ENCODE assay signal across 18 cellular contexts in the genomic region with DNA sequence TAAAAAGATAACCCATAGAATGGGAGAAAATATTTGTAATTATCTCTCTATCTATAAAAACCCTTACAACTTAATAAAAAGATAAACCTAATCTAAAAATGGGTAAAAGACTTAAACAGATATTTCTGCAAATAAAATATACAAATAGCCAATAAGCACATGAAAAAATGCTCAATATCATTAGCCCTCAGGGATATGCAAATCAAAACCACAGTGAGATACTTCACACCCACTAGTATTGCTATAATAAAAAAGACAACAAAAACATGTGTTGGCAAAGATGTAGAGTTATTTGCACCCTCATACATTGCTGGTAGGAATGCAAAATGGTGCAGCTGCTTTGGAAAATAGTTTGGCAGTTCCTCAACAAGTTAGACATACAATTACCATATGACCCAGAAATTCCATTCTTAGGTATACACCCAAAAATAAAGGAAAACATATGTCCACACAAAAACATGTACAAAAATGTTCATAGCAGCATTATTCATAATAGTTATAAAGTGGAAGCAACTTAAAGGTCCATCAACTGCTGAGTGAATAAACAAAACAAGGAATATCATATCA. TPM values are rescaled to one million over a fixed set of nuclear protein-coding genes. Genes with fewer than 3 reads are reported as not detected.
DNase-seq lines count a peak whose midpoint lies in the region; ATAC-seq and TF ChIP-seq lines count a peak whose summit lies in the region.
"Had no signal": no experiment of that assay in that cellular context is flagged by ENCODE, and none has a peak within 500 bp of the region (broad histone marks: within the 10 kb centered on the region; RNA-seq: fewer than 3 reads in every experiment).

No MANE protein-coding gene starts in this region.

- no peak for TF ChIP-seq CTCF in KMS-11 (conservative IDR thresholded peaks at IDR 0.05; ENCODE audit: low read depth, low read length)
- TF ChIP-seq CTCF in fibroblast of lung (conservative IDR thresholded peaks at IDR 0.05 in 1 of 2, IDR thresholded peaks at IDR 0.05 in 1 of 2; ENCODE audit: low read depth in 1 of 2, low read length in 2 of 2): no peak
- no peak for TF ChIP-seq CTCF in ovary (IDR thresholded peaks at IDR 0.05)

- DNase-seq in activated naive CD8-positive, alpha-beta T cell treated with anti-CD3 and anti-CD28 coated beads for 36 hours: no peak
- DNase-seq in activated naive CD8-positive, alpha-beta T cell treated with anti-CD3 and anti-CD28 coated beads, Interleukin-2, amount 50 U/mL, for 24 hours: no peak
- peak; percentile 25 to 29 for DNase-seq in fibroblast of lung (ENCODE audit: low read depth in 2 of 2)
- no peak for DNase-seq in HuH-7 (ENCODE audit: low spot score)
- no peak for DNase-seq in cerebellar cortex (ENCODE audit: low spot score)
- DNase-seq in ovary: no peak
- DNase-seq: aorta; C1 segment of cervical spinal cord; DMS153; naive thymus-derived CD8-positive, alpha-beta T cell; NCI-H1436 treated with DMSO at 0.1 percent for 48 hours; SHP77; stimulated activated CD4-positive, alpha-beta T cell treated with anti-CD3 and anti-CD28 coated beads, Interleukin-4, amount 100 ng/mL, for 1 hour had no signal

- H3K4me1 ChIP-seq in KMS-11 (ENCODE audit: low read depth, poor library complexity, severe bottlenecking) (peaks cover 43% of the 10 kb centered on the region), fibroblast of lung (ENCODE audit: control insufficient read depth, extremely low read depth, insufficient read depth, low read length) (peaks cover 5% of the 10 kb centered on the region), ovary (ENCODE audit: insufficient read depth) (no peaks in the 10 kb centered on the region)
- H3K4me1 ChIP-seq: gastroesophageal sphincter had no signal

- H3K36me3 ChIP-seq in KMS-11 (ENCODE audit: insufficient read depth) (no peaks in the 10 kb centered on the region), fibroblast of lung (ENCODE audit: control insufficient read depth, insufficient read depth, low read length) (no peaks in the 10 kb centered on the region), ovary (no peaks in the 10 kb centered on the region)

- H3K27ac ChIP-seq in KMS-11 (peak overlapping the region; percentile 61), fibroblast of lung (ENCODE audit: insufficient read depth, low read length) (no peak overlapping the region), ovary (no peak overlapping the region)
- H3K27ac ChIP-seq: gastroesophageal sphincter had no signal

- ATAC-seq in activated naive CD8-positive, alpha-beta T cell treated with anti-CD3 and anti-CD28 coated beads, Interleukin-2, amount 50 U/mL, for 24 hours: no peak
- ATAC-seq in GM19463 (IDR thresholded peaks at IDR 0.05; ENCODE audit: unreplicated experiment): no peak
- ATAC-seq: gastroesophageal sphincter; naive thymus-derived CD8-positive, alpha-beta T cell had no signal

- peaks cover 70% of the 10 kb centered on the region for H3K36me3 Mint-ChIP-seq in activated naive CD8-positive, alpha-beta T cell treated with anti-CD3 and anti-CD28 coated beads for 36 hours
- H3K36me3 Mint-ChIP-seq in activated naive CD8-positive, alpha-beta T cell treated with anti-CD3 and anti-CD28 coated beads, Interleukin-2, amount 50 U/mL, for 24 hours (ENCODE audit: low read depth): peaks cover 64% of the 10 kb centered on the region

- H2AFZ ChIP-seq in KMS-11 (ENCODE audit: low read depth) (no peak overlapping the region), fibroblast of lung (ENCODE audit: low read length) (no peak overlapping the region)

- no peak overlapping the region for H3K4me3 Mint-ChIP-seq in activated naive CD8-positive, alpha-beta T cell treated with anti-CD3 and anti-CD28 coated beads for 36 hours
- H3K4me3 Mint-ChIP-seq in activated naive CD8-positive, alpha-beta T cell treated with anti-CD3 and anti-CD28 coated beads, Interleukin-2, amount 50 U/mL, for 24 hours: no peak overlapping the region
- H3K4me3 Mint-ChIP-seq: memory B cell; naive thymus-derived CD8-positive, alpha-beta T cell had no signal

- TF ChIP-seq POLR2A in ovary (IDR thresholded peaks at IDR 0.05): no peak

- H3K27me3 ChIP-seq in KMS-11 (ENCODE audit: insufficient read depth, low read depth): no peaks in the 10 kb centered on the region
- H3K27me3 ChIP-seq in fibroblast of lung (ENCODE audit: control insufficient read depth, insufficient read depth, low read length): no peaks in the 10 kb centered on the region
- no peaks in the 10 kb centered on the region for H3K27me3 ChIP-seq in ovary
- H3K27me3 ChIP-seq: gastroesophageal sphincter had no signal

- no peaks in the 10 kb centered on the region for H3K27me3 Mint-ChIP-seq in activated naive CD8-positive, alpha-beta T cell treated with anti-CD3 and anti-CD28 coated beads for 36 hours
- H3K27me3 Mint-ChIP-seq in activated naive CD8-positive, alpha-beta T cell treated with anti-CD3 and anti-CD28 coated beads, Interleukin-2, amount 50 U/mL, for 24 hours: no peaks in the 10 kb centered on the region
- H3K27me3 Mint-ChIP-seq: memory B cell; naive thymus-derived CD8-positive, alpha-beta T cell; progenitor cell of endocrine pancreas had no signal

- H4K20me1 ChIP-seq in KMS-11 (ENCODE audit: insufficient read depth): no peaks in the 10 kb centered on the region
- H4K20me1 ChIP-seq in fibroblast of lung (ENCODE audit: control insufficient read depth, extremely low read depth, insufficient read depth, low read length): peaks cover 1% of the 10 kb centered on the region

- H3K9ac ChIP-seq in KMS-11: peak overlapping the region; percentile 36; the same call in 1 of the 2 replicates
- H3K9ac ChIP-seq in fibroblast of lung (ENCODE audit: insufficient read depth, low read length): no peak overlapping the region

- intact Hi-C loops in ovary (cut with DNase I): no loop called here

- H3K9me3 ChIP-seq in fibroblast of lung (ENCODE audit: control insufficient read depth, insufficient read depth, low read depth, low read length) (no peaks in the 10 kb centered on the region), ovary (no peaks in the 10 kb centered on the region)

- H3K4me2 ChIP-seq in KMS-11 (peak overlapping the region; percentile 50), fibroblast of lung (ENCODE audit: extremely low read depth, insufficient read depth, low read length) (no peak overlapping the region)

- H3K27ac Mint-ChIP-seq in activated naive CD8-positive, alpha-beta T cell treated with anti-CD3 and anti-CD28 coated beads for 36 hours: peak overlapping the region; percentile 20
- H3K27ac Mint-ChIP-seq in activated naive CD8-positive, alpha-beta T cell treated with anti-CD3 and anti-CD28 coated beads, Interleukin-2, amount 50 U/mL, for 24 hours: no peak overlapping the region

- no peak for TF ChIP-seq EP300 in ovary (IDR thresholded peaks at IDR 0.05)

- peaks cover 25% of the 10 kb centered on the region for H3K4me1 Mint-ChIP-seq in activated naive CD8-positive, alpha-beta T cell treated with anti-CD3 and anti-CD28 coated beads for 36 hours
- peaks cover 34% of the 10 kb centered on the region for H3K4me1 Mint-ChIP-seq in activated naive CD8-positive, alpha-beta T cell treated with anti-CD3 and anti-CD28 coated beads, Interleukin-2, amount 50 U/mL, for 24 hours

- H3K4me3 ChIP-seq in KMS-11 (IDR thresholded peaks at IDR 0.05; ENCODE audit: insufficient read depth, low read depth, low read length) (peak overlapping the region; percentile 32), fibroblast of lung (replicated peaks in 1 of 4; ENCODE audit: control extremely low read depth in 1 of 4, insufficient read depth in 1 of 4, low read depth in 3 of 4, low read length in 4 of 4) (no peak overlapping the region), ovary (no peak overlapping the region)
- H3K4me3 ChIP-seq: gastroesophageal sphincter had no signal

- peaks cover 30% of the 10 kb centered on the region for H3K9me3 Mint-ChIP-seq in activated naive CD8-positive, alpha-beta T cell treated with anti-CD3 and anti-CD28 coated beads for 36 hours
- peaks cover 27% of the 10 kb centered on the region for H3K9me3 Mint-ChIP-seq in activated naive CD8-positive, alpha-beta T cell treated with anti-CD3 and anti-CD28 coated beads, Interleukin-2, amount 50 U/mL, for 24 hours

- H3K79me2 ChIP-seq in KMS-11 (ENCODE audit: insufficient read depth, low read depth): peaks cover 85% of the 10 kb centered on the region
- H3K79me2 ChIP-seq in fibroblast of lung (ENCODE audit: control insufficient read depth, insufficient read depth, low read length): peaks cover 84% of the 10 kb centered on the region

RNA-seq across cellular contexts. Expression of a gene that starts 30.2 kb away (rescaled TPM):
- 10 to 100 TPM; 48.4 to 48.5 TPM for total RNA-seq in activated naive CD8-positive, alpha-beta T cell treated with anti-CD3 and anti-CD28 coated beads for 36 hours
- total RNA-seq in fibroblast of lung (79.1 and 111 TPM in 2 replicates), ovary (10 to 100 TPM; 46.6 to 65.4 (median 55.4) TPM)
- polyA plus RNA-seq in fibroblast of lung (28.0 and 38.6 TPM in 2 replicates), ovary (10 to 100 TPM; 16.6 to 21.7 TPM)
- 21.1 and 26.7 TPM in 2 replicates for polyA plus RNA-seq in fibroblast of lung (2012)
- 3.4 and 8.3 TPM in 2 replicates for polyA minus RNA-seq in fibroblast of lung (ENCODE audit: low replicate concordance)

Comparison
In these comparisons a context has a peak if more than half of its experiments do, and no peak if none do; other contexts are left out.
1. DNase-seq: peak in fibroblast of lung (2 of 2); none in activated naive CD8-positive, alpha-beta T cell treated with anti-CD3 and anti-CD28 coated beads for 36 hours (single experiment), activated naive CD8-positive, alpha-beta T cell treated with anti-CD3 and anti-CD28 coated beads, Interleukin-2, amount 50 U/mL, for 24 hours (single experiment), HuH-7 (single experiment), cerebellar cortex (single experiment) and ovary (0 of 5).